ENCODE assay signal across 8 cellular contexts in the genomic region with DNA sequence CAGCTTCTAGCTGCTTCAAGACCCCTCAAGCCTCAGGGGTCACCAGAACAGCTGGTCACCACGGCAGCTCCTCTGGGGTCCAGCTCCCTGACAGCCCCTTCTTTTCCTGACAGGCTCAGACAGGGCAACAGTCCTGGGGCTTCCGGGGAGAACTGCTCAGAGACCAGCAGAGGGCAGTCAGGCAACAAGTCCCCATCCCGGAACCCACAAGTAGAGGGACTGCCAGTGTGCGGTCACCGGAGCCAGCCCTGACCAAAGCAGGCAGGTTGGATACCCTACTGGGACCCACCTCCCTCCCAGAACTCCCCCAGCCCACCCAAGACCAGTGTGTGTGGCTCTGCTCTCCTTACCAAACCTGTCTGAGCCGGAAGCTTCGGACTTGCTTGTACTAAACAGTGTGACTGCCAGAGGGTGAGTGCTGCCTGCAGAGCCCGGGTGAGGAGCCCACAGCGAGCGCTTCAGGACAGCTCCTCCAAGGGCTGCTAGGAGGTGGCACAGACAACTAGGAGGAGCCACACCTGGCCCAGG. TPM values are rescaled to one million over a fixed set of nuclear protein-coding genes. Genes with fewer than 3 reads are reported as not detected.
DNase-seq lines count a peak whose midpoint lies in the region; ATAC-seq and TF ChIP-seq lines count a peak whose summit lies in the region.

No MANE protein-coding gene starts in this region.

- peak; percentile 92 for DNase-seq in GM13977 (ENCODE audit: low spot score)
- peak; percentile 65 for DNase-seq in NCI-H510A (lab: John Stamatoyannopoulos, UW)
- DNase-seq in activated CD4-positive, alpha-beta T cell treated with anti-CD3 and anti-CD28 coated beads for 36 hours, result peak; percentile 81
- peak; percentile 89 for DNase-seq in choroid plexus epithelial cell (ENCODE audit: low read depth)
- DNase-seq in left lobe of liver (ENCODE audit: low spot score), result peak; percentile 75
- DNase-seq in stimulated activated CD4-positive, alpha-beta T cell treated with anti-CD3 and anti-CD28 coated beads, Interleukin-4, amount 100 ng/mL, for 24 hours, result peak; percentile 73

- H3K4me1 Mint-ChIP-seq in activated CD4-positive, alpha-beta T cell treated with anti-CD3 and anti-CD28 coated beads for 36 hours, result no peaks in the 10 kb centered on the region

- H3K27me3 Mint-ChIP-seq in activated CD4-positive, alpha-beta T cell treated with anti-CD3 and anti-CD28 coated beads for 36 hours, result no peaks in the 10 kb centered on the region

- intact Hi-C loops in activated CD4-positive, alpha-beta T cell treated with anti-CD3 and anti-CD28 coated beads for 36 hours (cut with DNase I, micrococcal nuclease), result loop anchor here (1.0 to 5.0 kb wide), 4 partner anchors 66 to 326 kb away; no protein-coding TSS in a partner anchor

- ATAC-seq in HG03139 (IDR thresholded peaks at IDR 0.05; ENCODE audit: unreplicated experiment), result peak; percentile 60
- ATAC-seq in activated CD4-positive, alpha-beta T cell treated with anti-CD3 and anti-CD28 coated beads for 36 hours, result peak; percentile 95
- ATAC-seq in left lobe of liver, result peak; percentile 96
- ATAC-seq in GM21526 (IDR thresholded peaks at IDR 0.05; ENCODE audit: low FRiP score, unreplicated experiment), result no peak

- H3K9me3 Mint-ChIP-seq in activated CD4-positive, alpha-beta T cell treated with anti-CD3 and anti-CD28 coated beads for 36 hours (ENCODE audit: low read depth), result no peaks in the 10 kb centered on the region

- peak; percentile 92 for TF ChIP-seq CTCF in GM13977 (IDR thresholded peaks at IDR 0.05; ENCODE audit: extremely low read depth, insufficient read depth, missing control alignments)
- peak; percentile 91 for TF ChIP-seq CTCF in choroid plexus epithelial cell (conservative IDR thresholded peaks at IDR 0.05; ENCODE audit: low read depth, low read length)

- peak overlapping the region; percentile 7 for H3K4me3 ChIP-seq in choroid plexus epithelial cell (ENCODE audit: low read depth, low read length)

- POLR2A ChIA-PET in activated CD4-positive, alpha-beta T cell treated with anti-CD3 and anti-CD28 coated beads for 36 hours (lab: Charles Lee), result interaction anchor here (0.6 kb wide), 1 partner anchor 732 kb away, joined by 3 read pairs; no protein-coding TSS in a partner anchor

- peak overlapping the region; percentile 51 for H3K27ac Mint-ChIP-seq in activated CD4-positive, alpha-beta T cell treated with anti-CD3 and anti-CD28 coated beads for 36 hours

- H3K36me3 Mint-ChIP-seq in activated CD4-positive, alpha-beta T cell treated with anti-CD3 and anti-CD28 coated beads for 36 hours (ENCODE audit: low read depth), result no peaks in the 10 kb centered on the region

- no peak overlapping the region for H3K4me3 Mint-ChIP-seq in activated CD4-positive, alpha-beta T cell treated with anti-CD3 and anti-CD28 coated beads for 36 hours

- CTCF ChIA-PET in activated CD4-positive, alpha-beta T cell treated with anti-CD3 and anti-CD28 coated beads for 36 hours (lab: Charles Lee), result interaction anchor here (0.6 to 2.2 kb wide), 23 partner anchors 18 to 324 kb away, joined by 3 to 13 read pairs (median 3); partner anchors contain the start of gene NUDCD3

- in situ Hi-C loops in GM13977 (cut with MboI; ENCODE audit: low pct_unique_long_range_greater_than_20kb, low sequenced_read_pairs, unreplicated experiment), result loop anchor here (10.0 kb wide), 1 partner anchor 234 kb away; no protein-coding TSS in a partner anchor

RNA-seq across cellular contexts. Expression of gene YKT6, which starts 40.3 kb away (rescaled TPM):
- 10 to 100 TPM; 51.0 to 51.3 TPM for total RNA-seq in activated CD4-positive, alpha-beta T cell treated with anti-CD3 and anti-CD28 coated beads for 36 hours
- 19.9 TPM for total RNA-seq in left lobe of liver

RNA-seq across cellular contexts. Expression of gene GCK, which starts 51.8 kb away (rescaled TPM):
- 1 to 10 TPM in 1 of 2 experiments, under 1 TPM in 1; 0.53 to 1.3 TPM for total RNA-seq in activated CD4-positive, alpha-beta T cell treated with anti-CD3 and anti-CD28 coated beads for 36 hours
- total RNA-seq in left lobe of liver, result 1.7 TPM
